In genomic region chr10:123563994-123564393, GRCh38 we compare ENCODE assay signal across 19 cellular contexts.
"Had no signal": no experiment of that assay in that cellular context is flagged by ENCODE, and none has a peak within 500 bp of the region (broad histone marks: within the 10 kb centered on the region; RNA-seq: fewer than 3 reads in every experiment).

No MANE protein-coding gene starts in this region.

- DNase-seq: effector memory CD4-positive, alpha-beta T cell; foreskin fibroblast; left colon; left ventricle myocardium superior; mesenchymal stem cell; naive thymus-derived CD4-positive, alpha-beta T cell; nephron progenitor cell; psoas muscle; small intestine; stimulated activated CD4-positive, alpha-beta T cell treated with anti-CD3 and anti-CD28 coated beads, Interleukin-12 subunit alpha, Interleukin-12 subunit beta, amount 100 ng/mL, for 4 hours; stimulated activated naive CD4-positive, alpha-beta T cell treated with Interleukin-2 at 50 U/mL for 16 hours; thyroid gland; upper lobe of left lung; uterus had no signal

- H3K4me1 ChIP-seq: colonic mucosa, psoas muscle, thyroid gland, uterus had no signal

- H3K4me3 ChIP-seq: colonic mucosa, esophagus muscularis mucosa, hepatocyte, lung, psoas muscle, thyroid gland, upper lobe of left lung, uterus had no signal

- H3K27ac ChIP-seq: colonic mucosa, epithelial cell of prostate, esophagus muscularis mucosa, hepatocyte, psoas muscle, thyroid gland, upper lobe of left lung, uterus had no signal

- H3K27me3 ChIP-seq: colonic mucosa, thyroid gland, upper lobe of left lung, uterus had no signal

- H3K36me3 ChIP-seq: colonic mucosa, esophagus muscularis mucosa, thyroid gland, upper lobe of left lung, uterus had no signal

- H3K9me3 ChIP-seq: colonic mucosa, esophagus muscularis mucosa, psoas muscle, thyroid gland, upper lobe of left lung, uterus had no signal
